19 cellular contexts compared by ENCODE assay signal in genomic region chr6:133610271-133610840, GRCh38.
A peak's percentile ranks its signal among the peaks of the same experiment; 100 is the strongest.
DNase-seq lines count a peak whose midpoint lies in the region; ATAC-seq and TF ChIP-seq lines count a peak whose summit lies in the region.
"Had no signal": no experiment of that assay in that cellular context is flagged by ENCODE, and none has a peak within 500 bp of the region (broad histone marks: within the 10 kb centered on the region; RNA-seq: fewer than 3 reads in every experiment).

No MANE protein-coding gene starts in this region.

- no peaks in the 10 kb centered on the region for H3K9me2 ChIP-seq in GM23248 (ENCODE audit: insufficient read depth)

- 49 to 64% methylated on average over 2 of the region's 2 CpGs for WGBS in GM23248 (ENCODE audit: low coverage in 1 of 2, low lambda C conversion rate in 2 of 2, missing lambda C conversion rate in 2 of 2), 2 experiments

- peaks cover 34% of the 10 kb centered on the region for H3F3A ChIP-seq in GM23248 (ENCODE audit: insufficient read depth)

- in situ Hi-C loops in GM23248 (cut with MboI) = no loop called here

- H3K27ac ChIP-seq in GM23248 (peak overlapping the region; percentile 94), SJSA1 (peak overlapping the region; percentile 98), fibroblast of lung (ENCODE audit: insufficient read depth, low read length) (peak overlapping the region; percentile 93)
- H3K27ac ChIP-seq: C4-2B had no signal

- H2AFZ ChIP-seq in GM23248 = peak overlapping the region; percentile 20
- no peak overlapping the region for H2AFZ ChIP-seq in fibroblast of lung (ENCODE audit: low read length)

- H3K79me2 ChIP-seq in GM23248 (ENCODE audit: insufficient read depth) (no peaks in the 10 kb centered on the region), fibroblast of lung (ENCODE audit: control insufficient read depth, insufficient read depth, low read length) (no peaks in the 10 kb centered on the region)

- H3K27me3 ChIP-seq in GM23248 (replicated peaks; ENCODE audit: insufficient read depth) = no peaks in the 10 kb centered on the region
- H3K27me3 ChIP-seq in SJSA1 (replicated peaks) = no peaks in the 10 kb centered on the region
- no peaks in the 10 kb centered on the region for H3K27me3 ChIP-seq in fibroblast of lung (ENCODE audit: control insufficient read depth, insufficient read depth, low read length)
- H3K27me3 ChIP-seq in skeletal muscle satellite cell (ENCODE audit: control insufficient read depth, insufficient read depth, low read length) = no peaks in the 10 kb centered on the region

- H3K4me1 ChIP-seq in GM23248 (ENCODE audit: insufficient read depth) = peaks cover 25% of the 10 kb centered on the region
- peaks cover 35% of the 10 kb centered on the region for H3K4me1 ChIP-seq in SJSA1 (replicated peaks)
- H3K4me1 ChIP-seq in fibroblast of lung (ENCODE audit: control insufficient read depth, extremely low read depth, insufficient read depth, low read length) = peaks cover 11% of the 10 kb centered on the region
- H3K4me1 ChIP-seq in skeletal muscle satellite cell (ENCODE audit: control insufficient read depth, insufficient read depth, low read length) = peaks cover 30% of the 10 kb centered on the region

- DNase-seq in GM23248 (peak; percentile 54), SJSA1 (ENCODE audit: low read depth in 1 of 2, low spot score in 2 of 2) (no peak), fibroblast of lung (ENCODE audit: low read depth in 2 of 2) (peak; percentile 46 to 73), cerebellum (ENCODE audit: low spot score) (no peak), GM20000 (ENCODE audit: low spot score) (no peak), Right ventricle myocardium superior (no peak), cerebellar cortex (ENCODE audit: low spot score) (no peak)
- DNase-seq: activated gamma-delta T cell; anterior cingulate cortex; DND-41; left ventricle myocardium superior; naive B cell; NCI-H1092 treated with DMSO at 0.1 percent for 48 hours; NCI-H774; RPMI8226; stimulated activated naive CD4-positive, alpha-beta T cell; trophoblast cell had no signal

- no peaks in the 10 kb centered on the region for H3K9me3 ChIP-seq in GM23248 (ENCODE audit: low read depth)
- no peaks in the 10 kb centered on the region for H3K9me3 ChIP-seq in SJSA1 (replicated peaks)
- H3K9me3 ChIP-seq in fibroblast of lung (ENCODE audit: control insufficient read depth, insufficient read depth, low read depth, low read length) = no peaks in the 10 kb centered on the region
- no peaks in the 10 kb centered on the region for H3K9me3 ChIP-seq in skeletal muscle satellite cell (replicated peaks; ENCODE audit: low read length)

- H3K9ac ChIP-seq in GM23248 (peak overlapping the region; percentile 69), fibroblast of lung (ENCODE audit: insufficient read depth, low read length) (peak overlapping the region; percentile 14), skeletal muscle satellite cell (ENCODE audit: low read depth, low read length) (peak overlapping the region; percentile 83)

- H3K4me2 ChIP-seq in GM23248 (ENCODE audit: unreplicated experiment) = peak overlapping the region; percentile 37
- H3K4me2 ChIP-seq in fibroblast of lung (ENCODE audit: extremely low read depth, insufficient read depth, low read length) = no peak overlapping the region
- peak overlapping the region; percentile 20 for H3K4me2 ChIP-seq in skeletal muscle satellite cell (ENCODE audit: low read length)

- H3K4me3 ChIP-seq in GM23248 = 0 out of 2 replicates have a peak overlapping the region, but pooled peaks have one; percentile 0
- no peak overlapping the region for H3K4me3 ChIP-seq in SJSA1
- H3K4me3 ChIP-seq in fibroblast of lung (replicated peaks in 1 of 4; ENCODE audit: control extremely low read depth in 1 of 4, insufficient read depth in 1 of 4, low read depth in 3 of 4, low read length in 4 of 4) = no peak overlapping the region
- no peak overlapping the region for H3K4me3 ChIP-seq in skeletal muscle satellite cell (ENCODE audit: low read length)

- no peak for TF ChIP-seq CTCF in fibroblast of lung (conservative IDR thresholded peaks at IDR 0.05 in 1 of 2, IDR thresholded peaks at IDR 0.05 in 1 of 2; ENCODE audit: low read depth in 1 of 2, low read length in 2 of 2)
- TF ChIP-seq CTCF in GM20000 (IDR thresholded peaks at IDR 0.05; ENCODE audit: extremely low read depth, missing control alignments) = no peak

- H4K20me1 ChIP-seq in GM23248 (ENCODE audit: insufficient read depth) = no peaks in the 10 kb centered on the region
- no peaks in the 10 kb centered on the region for H4K20me1 ChIP-seq in fibroblast of lung (ENCODE audit: control insufficient read depth, extremely low read depth, insufficient read depth, low read length)

- intact Hi-C loops in Right ventricle myocardium superior (cut with DNase I) = no loop called here

- no peak for ATAC-seq in Right ventricle myocardium superior (ENCODE audit: poor library complexity)

- no peaks in the 10 kb centered on the region for H3K36me3 ChIP-seq in GM23248 (ENCODE audit: low read depth)
- no peaks in the 10 kb centered on the region for H3K36me3 ChIP-seq in SJSA1
- H3K36me3 ChIP-seq in fibroblast of lung (ENCODE audit: control insufficient read depth, insufficient read depth, low read length) = no peaks in the 10 kb centered on the region
- H3K36me3 ChIP-seq in skeletal muscle satellite cell (ENCODE audit: insufficient read depth, low read length) = no peaks in the 10 kb centered on the region

Comparison
In these comparisons a context has a peak if more than half of its experiments do, and no peak if none do; other contexts are left out.
1. DNase-seq: peak in GM23248 (single experiment) and fibroblast of lung (2 of 2); none in SJSA1 (0 of 2), cerebellum (single experiment), GM20000 (single experiment), Right ventricle myocardium superior (single experiment) and cerebellar cortex (single experiment).
2. H3K9ac ChIP-seq: peak in every context shown above with its lines; median percentile 83 in skeletal muscle satellite cell; 69 in GM23248; 14 in fibroblast of lung.
3. Peak in every context shown above with its lines, with median percentiles within 50 percentile points of each other: H3K27ac ChIP-seq.